ENCODE assay signal across 31 cellular contexts in genomic region chr19:311813-312261, GRCh38. TPM values are rescaled to one million over a fixed set of nuclear protein-coding genes. Genes with fewer than 3 reads are reported as not detected.
A peak's percentile ranks its signal among the peaks of the same experiment; 100 is the strongest.
DNase-seq lines count a peak whose midpoint lies in the region; ATAC-seq, FAIRE-seq and TF ChIP-seq lines count a peak whose summit lies in the region.
"Had no signal": no experiment of that assay in that cellular context is flagged by ENCODE, and none has a peak within 500 bp of the region (broad histone marks: within the 10 kb centered on the region; RNA-seq: fewer than 3 reads in every experiment).

No MANE protein-coding gene starts in this region.

- no peaks in the 10 kb centered on the region for H3K4me1 ChIP-seq in kidney (ENCODE audit: control insufficient read depth in 1 of 2, insufficient read depth in 1 of 2, low read depth in 1 of 2, low read length in 2 of 2)
- H3K4me1 ChIP-seq in stomach = no peaks in the 10 kb centered on the region
- H3K4me1 ChIP-seq: tibial nerve had no signal

- H3K27me3 ChIP-seq in H7 (ENCODE audit: control insufficient read depth, insufficient read depth, low read length) = no peaks in the 10 kb centered on the region
- H3K27me3 ChIP-seq in stomach = no peaks in the 10 kb centered on the region
- H3K27me3 ChIP-seq: tibial nerve had no signal

- H3K9me3 ChIP-seq in kidney (ENCODE audit: control insufficient read depth in 1 of 2, low read length in 2 of 2) = no peaks in the 10 kb centered on the region
- no peaks in the 10 kb centered on the region for H3K9me3 ChIP-seq in stomach
- H3K9me3 ChIP-seq: tibial nerve had no signal

- no peaks in the 10 kb centered on the region for H3K4me1 Mint-ChIP-seq in dendritic cell treated with granulocyte-macrophage colony-stimulating factor and Interleukin-4, amounts not matched to agents 40 ng/mL and 50 ng/mL, for 4 days (ENCODE audit: low read depth)
- H3K4me1 Mint-ChIP-seq: activated B cell treated with CpG ODN at 0.5 μM for 24 hours; activated naive CD8-positive, alpha-beta T cell treated with anti-CD3 and anti-CD28 coated beads for 36 hours; B cell; IgD-negative memory B cell had no signal

- peaks cover 12% of the 10 kb centered on the region for H3K36me3 ChIP-seq in H7 (replicated peaks; ENCODE audit: control insufficient read depth, insufficient read depth, low read length)
- peaks cover 0 to 14% of the 10 kb centered on the region in 2 donors for H3K36me3 ChIP-seq in kidney (ENCODE audit: control insufficient read depth in 1 of 2, insufficient read depth in 2 of 2, low read length in 2 of 2)
- peaks cover 48 to 90% (median 87%) of the 10 kb centered on the region in 4 donors for H3K36me3 ChIP-seq in stomach

- no peak for FAIRE-seq in kidney (lab: Jason Lieb, UNC)
- FAIRE-seq: astrocyte, GM18507, keratinocyte had no signal

- H3K4me3 Mint-ChIP-seq in dendritic cell treated with granulocyte-macrophage colony-stimulating factor and Interleukin-4, amounts not matched to agents 40 ng/mL and 50 ng/mL, for 4 days = peak overlapping the region; percentile 18
- H3K4me3 Mint-ChIP-seq: activated B cell treated with CpG ODN at 0.5 μM for 24 hours; activated naive CD8-positive, alpha-beta T cell treated with anti-CD3 and anti-CD28 coated beads for 36 hours; activated T-helper 17 cell treated with anti-CD3 and anti-CD28 coated beads, Interleukin-2, amount 50 U/mL, for 72 hours; B cell; HFFc6; IgD-negative memory B cell; naive B cell had no signal

- TF ChIP-seq CTCF in kidney (IDR thresholded peaks at IDR 0.05; ENCODE audit: borderline replicate concordance, extremely low read depth, insufficient read depth) = no peak
- no peak for TF ChIP-seq CTCF in stomach (IDR thresholded peaks at IDR 0.05)
- no peak for TF ChIP-seq CTCF in foreskin fibroblast (IDR thresholded peaks at IDR 0.05; ENCODE audit: low read depth, low read length)

- DNase-seq in H7 = peak; percentile 34
- DNase-seq in kidney = no peak
- peak; percentile 18 for DNase-seq in stomach
- no peak for DNase-seq in foreskin fibroblast
- DNase-seq: activated B cell treated with CpG ODN at 0.5 μM for 24 hours; activated CD4-positive, alpha-beta T cell treated with anti-CD3 and anti-CD28 coated beads, Interleukin-2, amount 50 U/mL, for 48 hours; activated CD8-positive, alpha-beta memory T cell treated with anti-CD3 and anti-CD28 coated beads, Interleukin-2, amount 50 U/mL, for 4 hours; activated naive CD8-positive, alpha-beta T cell treated with anti-CD3 and anti-CD28 coated beads for 36 hours; GF-D8; GM23248; HFFc6; naive B cell; NCI-H1092 treated with DMSO at 0.1 percent for 48 hours; NCI-H187 treated with DMSO at 0.1 percent for 48 hours; NCI-H69; retina; stimulated activated naive CD8-positive, alpha-beta T cell treated with anti-CD3 and anti-CD28 coated beads, Interleukin-15, Interleukin-2, amounts not matched to agents 100 U/mL and 50 U/mL, for 24 hours had no signal

- 74 to 90% (median 81%) methylated on average over 27 to 33 of the region's 33 CpGs for WGBS in stomach, 5 donors

- no peak overlapping the region for H3K27ac Mint-ChIP-seq in dendritic cell treated with granulocyte-macrophage colony-stimulating factor and Interleukin-4, amounts not matched to agents 40 ng/mL and 50 ng/mL, for 4 days
- H3K27ac Mint-ChIP-seq: activated B cell treated with CpG ODN at 0.5 μM for 24 hours; activated naive CD8-positive, alpha-beta T cell treated with anti-CD3 and anti-CD28 coated beads for 36 hours; activated T-helper 17 cell treated with anti-CD3 and anti-CD28 coated beads, Interleukin-2, amount 50 U/mL, for 72 hours; B cell; HFFc6; IgD-negative memory B cell had no signal

- no peaks in the 10 kb centered on the region for H3K9me3 Mint-ChIP-seq in dendritic cell treated with granulocyte-macrophage colony-stimulating factor and Interleukin-4, amounts not matched to agents 40 ng/mL and 50 ng/mL, for 4 days
- H3K9me3 Mint-ChIP-seq: activated B cell treated with CpG ODN at 0.5 μM for 24 hours; activated naive CD8-positive, alpha-beta T cell treated with anti-CD3 and anti-CD28 coated beads for 36 hours; activated T-helper 17 cell treated with anti-CD3 and anti-CD28 coated beads, Interleukin-2, amount 50 U/mL, for 72 hours; HFFc6; IgD-negative memory B cell; naive B cell had no signal

- no peak for ATAC-seq in GM19351 (IDR thresholded peaks at IDR 0.05; ENCODE audit: unreplicated experiment)
- ATAC-seq in GM18907 (IDR thresholded peaks at IDR 0.05; ENCODE audit: unreplicated experiment) = no peak
- ATAC-seq in GM21576 (IDR thresholded peaks at IDR 0.05; ENCODE audit: unreplicated experiment) = no peak
- ATAC-seq: activated T-helper 17 cell treated with anti-CD3 and anti-CD28 coated beads, Interleukin-2, amount 50 U/mL, for 72 hours; SK-N-SH treated with all-trans-retinoic acid at 6 μM for 48 hours; stimulated activated naive CD8-positive, alpha-beta T cell treated with anti-CD3 and anti-CD28 coated beads, Interleukin-15, Interleukin-2, amounts not matched to agents 100 U/mL and 50 U/mL, for 24 hours had no signal

- no peaks in the 10 kb centered on the region for H3K27me3 Mint-ChIP-seq in dendritic cell treated with granulocyte-macrophage colony-stimulating factor and Interleukin-4, amounts not matched to agents 40 ng/mL and 50 ng/mL, for 4 days
- H3K27me3 Mint-ChIP-seq: activated B cell treated with CpG ODN at 0.5 μM for 24 hours; activated naive CD8-positive, alpha-beta T cell treated with anti-CD3 and anti-CD28 coated beads for 36 hours; activated T-helper 17 cell treated with anti-CD3 and anti-CD28 coated beads, Interleukin-2, amount 50 U/mL, for 72 hours; B cell; IgD-negative memory B cell; naive B cell had no signal

- H3K4me3 ChIP-seq in H7 (ENCODE audit: insufficient read depth, low read depth, low read length) (no peak overlapping the region), kidney (ENCODE audit: low read length in 2 of 2) (peak overlapping the region; percentile 32 to 48), stomach (peak overlapping the region; percentile 1 to 31 (median 25)), foreskin fibroblast (ENCODE audit: low read depth in 1 of 2, low read length in 2 of 2) (no peak overlapping the region)
- H3K4me3 ChIP-seq: GM23248 had no signal

- intact Hi-C loops in dendritic cell treated with granulocyte-macrophage colony-stimulating factor and Interleukin-4, amounts not matched to agents 40 ng/mL and 50 ng/mL, for 4 days (cut with micrococcal nuclease) = no loop called here
- intact Hi-C loops in kidney (cut with DNase I) = no loop called here
- intact Hi-C loops in stomach (cut with DNase I; ENCODE audit: low total_unique reads) = no loop called here

- no peak for TF ChIP-seq EP300 in stomach (IDR thresholded peaks at IDR 0.05)

- H3K36me3 Mint-ChIP-seq in dendritic cell treated with granulocyte-macrophage colony-stimulating factor and Interleukin-4, amounts not matched to agents 40 ng/mL and 50 ng/mL, for 4 days (ENCODE audit: low read depth) = peaks cover 90% of the 10 kb centered on the region

- TF ChIP-seq POLR2A in stomach (IDR thresholded peaks at IDR 0.05) = no peak

- H3K27ac ChIP-seq in kidney (ENCODE audit: low read depth in 2 of 2, low read length in 2 of 2) = peak overlapping the region in 1 of 2 donors; percentile 23
- peak overlapping the region in 3 of 5 donors; percentile 20 to 45 (median 45) for H3K27ac ChIP-seq in stomach
- H3K27ac ChIP-seq: GM23248, RWPE1 had no signal

- H3K9ac ChIP-seq in kidney (ENCODE audit: low read length in 2 of 2) = no peak overlapping the region
- H3K9ac ChIP-seq: GM23248 had no signal

RNA-seq across cellular contexts. Expression of gene PLPP2, which starts 20.6 kb away (rescaled TPM):
- 77.9 and 98.2 TPM in 2 replicates for total RNA-seq in H7 (2014; rRNA removed; shearing (Covaris generic))
- total RNA-seq in kidney (28.7 TPM), stomach (100 to 1,000 TPM in 1 of 5 donors, 10 to 100 TPM in 4; 22.2 to 228 (median 46.4) TPM)
- polyA plus RNA-seq in kidney (ENCODE audit: insufficient read depth, low read depth, low replicate concordance) (5.8 TPM), stomach (10 to 100 TPM; 22.5 to 55.7 (median 28.4) TPM)
- total RNA-seq: activated naive CD8-positive, alpha-beta T cell treated with anti-CD3 and anti-CD28 coated beads for 36 hours; T-helper 2 cell treated with Interferon-gamma antibody and Interleukin-4, amounts not matched to agents 100 ng/mL and 5 ng/mL, for 36 hours had no signal

RNA-seq across cellular contexts. Expression of gene MIER2, which starts 32.8 kb away (rescaled TPM):
- total RNA-seq in H7 (2014; rRNA removed; shearing (Covaris generic)) = 43.4 and 49.6 TPM in 2 replicates
- total RNA-seq in kidney (23.4 TPM), stomach (10 to 100 TPM in 4 of 5 donors, 1 to 10 TPM in 1; 5.8 to 29.6 (median 13.6) TPM)
- polyA plus RNA-seq in kidney (ENCODE audit: insufficient read depth, low read depth, low replicate concordance) (18.4 TPM), stomach (10 to 100 TPM in 2 of 3 donors, 1 to 10 TPM in 1; 8.4 to 13.4 (median 12.1) TPM)

Comparison
In these comparisons a context has a peak if more than half of its experiments do, and no peak if none do; other contexts are left out.
1. DNase-seq: peak in H7 (single experiment) and stomach (single experiment); none in kidney (single experiment) and foreskin fibroblast (0 of 2).
2. H3K4me3 ChIP-seq: peak in kidney (2 of 2) and stomach (4 of 4); none in H7 (single experiment) and foreskin fibroblast (0 of 2).